Comparison of ENCODE assay signal across 28 cellular contexts in the genomic region with DNA sequence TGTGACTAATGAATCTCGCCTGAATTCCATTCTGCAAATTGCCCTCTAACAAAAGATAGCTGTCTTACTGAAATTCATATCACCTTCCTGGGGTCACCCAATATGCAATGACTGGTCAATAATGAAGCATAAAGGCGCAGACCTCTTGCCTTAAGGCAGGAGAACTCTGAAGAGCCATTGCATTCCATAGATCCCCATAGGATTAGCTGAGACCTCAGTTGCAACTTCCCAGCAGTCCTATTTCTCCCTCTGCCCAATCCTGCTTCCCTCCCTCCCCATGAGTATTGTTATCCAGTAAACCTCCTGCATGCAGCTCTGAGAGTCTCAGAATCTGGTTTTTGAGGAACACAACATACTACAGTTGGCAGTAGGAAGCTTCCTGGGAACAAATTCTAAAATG.
"Had no signal": no experiment of that assay in that cellular context is flagged by ENCODE, and none has a peak within 500 bp of the region (broad histone marks: within the 10 kb centered on the region; RNA-seq: fewer than 3 reads in every experiment).

No MANE protein-coding gene starts in this region.

- ATAC-seq: activated CD4-positive, alpha-beta T cell treated with anti-CD3 and anti-CD28 coated beads for 36 hours; activated CD8-positive, alpha-beta memory T cell treated with anti-CD3 and anti-CD28 coated beads, Interleukin-2, amount 10 ng/mL, durations not matched to agents 7 days and 5 days; activated CD8-positive, alpha-beta T cell treated with anti-CD3 and anti-CD28 coated beads, Interleukin-2, amount 10 ng/mL, durations not matched to agents 7 days and 5 days; activated naive CD8-positive, alpha-beta T cell treated with anti-CD3 and anti-CD28 coated beads, Interleukin-2, amount 50 U/mL, for 24 hours had no signal

- H3K27me3 ChIP-seq: ascending aorta, cardiac muscle cell had no signal

- H3K4me3 ChIP-seq: ascending aorta, cardiac muscle cell had no signal

- H3K27ac ChIP-seq: ascending aorta, cardiac muscle cell, WERI-Rb-1 had no signal

- H3K4me1 ChIP-seq: ascending aorta had no signal

- H3K9me3 ChIP-seq: ascending aorta had no signal

- H3K36me3 ChIP-seq: ascending aorta, cardiac muscle cell, WERI-Rb-1 had no signal

- DNase-seq: activated B cell treated with CpG ODN at 0.5 μM for 24 hours; activated CD4-positive, alpha-beta memory T cell treated with anti-CD3 and anti-CD28 coated beads, Interleukin-2, amount 10 ng/mL, durations not matched to agents 7 days and 5 days; activated CD4-positive, alpha-beta T cell treated with anti-CD3 and anti-CD28 coated beads for 1 hour; activated CD4-positive, alpha-beta T cell treated with anti-CD3 and anti-CD28 coated beads for 36 hours; activated CD4-positive, alpha-beta T cell treated with anti-CD3 and anti-CD28 coated beads for 48 hours; activated CD4-positive, alpha-beta T cell treated with anti-CD3 and anti-CD28 coated beads, Interleukin-2, amount 10 ng/mL, durations not matched to agents 7 days and 5 days; activated CD4-positive, alpha-beta T cell treated with anti-CD3 and anti-CD28 coated beads, Interleukin-2, amount 50 U/mL, for 48 hours; activated CD8-positive, alpha-beta memory T cell treated with anti-CD3 and anti-CD28 coated beads for 24 hours; activated CD8-positive, alpha-beta memory T cell treated with anti-CD3 and anti-CD28 coated beads, Interleukin-2, amount 10 ng/mL, durations not matched to agents 7 days and 5 days; activated CD8-positive, alpha-beta memory T cell treated with anti-CD3 and anti-CD28 coated beads, Interleukin-2, amount 50 U/mL, for 48 hours; activated CD8-positive, alpha-beta T cell treated with anti-CD3 and anti-CD28 coated beads, Interleukin-2, amount 10 ng/mL, durations not matched to agents 7 days and 5 days; activated effector memory CD4-positive, alpha-beta T cell treated with Interleukin-2 at 50 U/mL for 16 hours; activated gamma-delta T cell; activated naive CD4-positive, alpha-beta T cell treated with anti-CD3 and anti-CD28 coated beads, Interleukin-2, amount 10 ng/mL, durations not matched to agents 7 days and 5 days; activated naive CD4-positive, alpha-beta T cell treated with Interleukin-2 at 50 U/mL for 16 hours; activated naive CD8-positive, alpha-beta T cell treated with anti-CD3 and anti-CD28 coated beads, Interleukin-2, amount 10 ng/mL, durations not matched to agents 7 days and 5 days; activated naive CD8-positive, alpha-beta T cell treated with anti-CD3 and anti-CD28 coated beads, Interleukin-2, amount 50 U/mL, for 24 hours; activated T-cell treated with anti-CD3 and anti-CD28 coated beads, Interleukin-2, amount 50 U/mL, for 24 hours; activated T-cell treated with anti-CD3 and anti-CD28 coated beads, Interleukin-2, amount 50 U/mL, for 48 hours; amygdala; anterior cingulate cortex; caudate nucleus; T-helper 1 cell; T-helper 2 cell; T-helper 9 cell; WERI-Rb-1 had no signal
